17 cellular contexts compared by ENCODE assay signal in genomic region chr12:56137853-56138571, GRCh38. TPM values are rescaled to one million over a fixed set of nuclear protein-coding genes. Genes with fewer than 3 reads are reported as not detected.
DNase-seq lines count a peak whose midpoint lies in the region; ATAC-seq and TF ChIP-seq lines count a peak whose summit lies in the region.
"Had no signal": no experiment of that assay in that cellular context is flagged by ENCODE, and none has a peak within 500 bp of the region (broad histone marks: within the 10 kb centered on the region; RNA-seq: fewer than 3 reads in every experiment).

No MANE protein-coding gene starts in this region.

- H3K27ac ChIP-seq in RWPE1: peak overlapping the region; percentile 10; the same call in 1 of the 2 replicates
- H3K27ac ChIP-seq in naive thymus-derived CD4-positive, alpha-beta T cell (ENCODE audit: low read depth, low read length): peak overlapping the region; percentile 62
- H3K27ac ChIP-seq: ascending aorta, neutrophil, tibial nerve, VCaP had no signal

- peaks cover 37 to 94% (median 72%) of the 10 kb centered on the region in 3 experiments for H3K36me3 ChIP-seq in naive thymus-derived CD4-positive, alpha-beta T cell (ENCODE audit: control insufficient read depth in 2 of 3, insufficient read depth in 3 of 3, low read length in 3 of 3)

- H3K9me3 ChIP-seq in naive thymus-derived CD4-positive, alpha-beta T cell (ENCODE audit: control insufficient read depth in 2 of 3, low read length in 3 of 3): no peaks in the 10 kb centered on the region
- H3K9me3 ChIP-seq: ascending aorta, neutrophil, tibial nerve had no signal

- no peaks in the 10 kb centered on the region for H3K27me3 Mint-ChIP-seq in activated T-cell treated with anti-CD3 and anti-CD28 coated beads, Interleukin-2, amount 50 U/mL, for 24 hours
- no peaks in the 10 kb centered on the region for H3K27me3 Mint-ChIP-seq in naive thymus-derived CD4-positive, alpha-beta T cell
- H3K27me3 Mint-ChIP-seq: memory B cell had no signal

- no peak overlapping the region for H3K4me3 Mint-ChIP-seq in activated T-cell treated with anti-CD3 and anti-CD28 coated beads, Interleukin-2, amount 50 U/mL, for 24 hours
- H3K4me3 Mint-ChIP-seq in naive thymus-derived CD4-positive, alpha-beta T cell: peak overlapping the region; percentile 31 to 82 (median 70)
- H3K4me3 Mint-ChIP-seq: memory B cell had no signal

- H3K4me3 ChIP-seq in naive thymus-derived CD4-positive, alpha-beta T cell (ENCODE audit: low read length): no peak overlapping the region
- H3K4me3 ChIP-seq: ascending aorta, tibial nerve had no signal

- CTCF ChIA-PET in RWPE1 (lab: Yijun Ruan, JAX): interaction anchor here (0.6 to 1.2 kb wide), 3 partner anchors 18 to 120 kb away, joined by 3 to 6 read pairs (median 6); no protein-coding TSS in a partner anchor
- CTCF ChIA-PET in naive thymus-derived CD4-positive, alpha-beta T cell (lab: Charles Lee): interaction anchor here (1.0 to 5.7 kb wide), 4 partner anchors 10 to 20 kb away, joined by 3 to 37 read pairs (median 4); partner anchors contain the start of genes ESYT1, MYL6B and ZC3H10

- H3K27ac Mint-ChIP-seq in activated T-cell treated with anti-CD3 and anti-CD28 coated beads, Interleukin-2, amount 50 U/mL, for 24 hours: peak overlapping the region; percentile 73
- peak overlapping the region; percentile 67 to 92 (median 87) for H3K27ac Mint-ChIP-seq in naive thymus-derived CD4-positive, alpha-beta T cell
- H3K27ac Mint-ChIP-seq: memory B cell had no signal

- no peaks in the 10 kb centered on the region for H3K9me3 Mint-ChIP-seq in activated T-cell treated with anti-CD3 and anti-CD28 coated beads, Interleukin-2, amount 50 U/mL, for 24 hours
- peaks cover 0 to 4% (median 0%) of the 10 kb centered on the region in 11 donors for H3K9me3 Mint-ChIP-seq in naive thymus-derived CD4-positive, alpha-beta T cell
- H3K9me3 Mint-ChIP-seq: memory B cell had no signal

- POLR2A ChIA-PET in RWPE1 (lab: Yijun Ruan, JAX; ENCODE audit: low non-redundant PET): no interaction called here
- POLR2A ChIA-PET in naive thymus-derived CD4-positive, alpha-beta T cell (lab: Charles Lee): interaction anchor here (0.7 to 3.3 kb wide), 11 partner anchors 14 to 116 kb away, joined by 3 to 20 read pairs (median 7); partner anchors contain the start of genes MYL6, MYL6B, RNF41 and RPL41

- peaks cover 97% of the 10 kb centered on the region for H3K36me3 Mint-ChIP-seq in activated T-cell treated with anti-CD3 and anti-CD28 coated beads, Interleukin-2, amount 50 U/mL, for 24 hours (ENCODE audit: low read depth)
- peaks cover 19 to 71% (median 60%) of the 10 kb centered on the region in 5 donors for H3K36me3 Mint-ChIP-seq in naive thymus-derived CD4-positive, alpha-beta T cell

- peaks cover 5 to 45% of the 10 kb centered on the region in 2 donors for H3K4me1 ChIP-seq in naive thymus-derived CD4-positive, alpha-beta T cell (ENCODE audit: control insufficient read depth in 2 of 2, insufficient read depth in 2 of 2, low read length in 2 of 2)
- H3K4me1 ChIP-seq: ascending aorta, tibial nerve had no signal

- TF ChIP-seq CTCF in RWPE1 (conservative IDR thresholded peaks at IDR 0.05; ENCODE audit: low read depth): no peak

- peak; percentile 52 for ATAC-seq in naive thymus-derived CD4-positive, alpha-beta T cell
- ATAC-seq in HG03097 (IDR thresholded peaks at IDR 0.05; ENCODE audit: low FRiP score, unreplicated experiment) (no peak), HG03442 (IDR thresholded peaks at IDR 0.05; ENCODE audit: unreplicated experiment) (no peak)
- ATAC-seq: Panc1, sciatic nerve had no signal

- intact Hi-C loops in naive thymus-derived CD4-positive, alpha-beta T cell (cut with micrococcal nuclease): loop anchor here (1.0 kb wide), 4 partner anchors 9 to 19 kb away; partner anchors contain the start of genes ESYT1 (in 1 of the 2) and MYL6B (in 1 of the 2)

- H3K27me3 ChIP-seq in naive thymus-derived CD4-positive, alpha-beta T cell (ENCODE audit: control insufficient read depth in 2 of 2, insufficient read depth in 2 of 2, low read length in 2 of 2): no peaks in the 10 kb centered on the region
- H3K27me3 ChIP-seq: ascending aorta, neutrophil, tibial nerve had no signal

- DNase-seq in activated T-cell treated with anti-CD3 and anti-CD28 coated beads, Interleukin-2, amount 50 U/mL, for 24 hours: no peak
- DNase-seq in activated T-cell treated with anti-CD3 and anti-CD28 coated beads for 4 hours (no peak), RWPE1 (ENCODE audit: low spot score) (no peak)
- DNase-seq in naive thymus-derived CD4-positive, alpha-beta T cell: peak in 4 of 9 donors; percentile 18 to 38 (median 26)
- DNase-seq: ACHN, H7, NCI-H2081 treated with DMSO at 0.1 percent for 48 hours, NCI-H69 had no signal

- peaks cover 66% of the 10 kb centered on the region for H3K4me1 Mint-ChIP-seq in activated T-cell treated with anti-CD3 and anti-CD28 coated beads, Interleukin-2, amount 50 U/mL, for 24 hours (ENCODE audit: low read depth)
- peaks cover 49 to 75% (median 61%) of the 10 kb centered on the region in 7 donors for H3K4me1 Mint-ChIP-seq in naive thymus-derived CD4-positive, alpha-beta T cell

RNA-seq across cellular contexts. Expression of gene ESYT1, which starts 9.9 kb away (rescaled TPM):
- total RNA-seq in naive thymus-derived CD4-positive, alpha-beta T cell: 100 to 1,000 TPM; 121 to 300 (median 221) TPM
- polyA plus RNA-seq in naive thymus-derived CD4-positive, alpha-beta T cell: 100 to 1,000 TPM; 282 to 353 TPM

RNA-seq across cellular contexts. Expression of gene MYL6B, which starts 14.4 kb away (rescaled TPM):
- total RNA-seq in naive thymus-derived CD4-positive, alpha-beta T cell: 10 to 100 TPM in 2 of 5 experiments, 1 to 10 TPM in 3; 3.7 to 60.3 (median 8.9) TPM
- 1 to 10 TPM; 5.6 to 6.7 TPM for polyA plus RNA-seq in naive thymus-derived CD4-positive, alpha-beta T cell

RNA-seq across cellular contexts. Expression of gene ZC3H10, which starts 19.9 kb away (rescaled TPM):
- 10 to 100 TPM in 3 of 5 experiments, 1 to 10 TPM in 2; 7.8 to 16.3 (median 13.3) TPM for total RNA-seq in naive thymus-derived CD4-positive, alpha-beta T cell
- polyA plus RNA-seq in naive thymus-derived CD4-positive, alpha-beta T cell: 1 to 10 TPM; 2.4 to 4.1 TPM

RNA-seq across cellular contexts. Expression of gene MYL6, which starts 20.1 kb away (rescaled TPM):
- 1,000 to 10,000 TPM in 1 of 5 experiments, 100 to 1,000 TPM in 4; 428 to 1,509 (median 467) TPM for total RNA-seq in naive thymus-derived CD4-positive, alpha-beta T cell
- polyA plus RNA-seq in naive thymus-derived CD4-positive, alpha-beta T cell: 1,000 to 10,000 TPM; 1,845 to 2,144 TPM

RNA-seq across cellular contexts. Expression of gene RPL41, which starts 21.6 kb away (rescaled TPM):
- 1,000 to 10,000 TPM; 3,787 to 6,048 (median 5,952) TPM for total RNA-seq in naive thymus-derived CD4-positive, alpha-beta T cell
- polyA plus RNA-seq in naive thymus-derived CD4-positive, alpha-beta T cell: over 10,000 TPM in 1 of 2 donors, 1,000 to 10,000 TPM in 1; 6,745 to 10,251 TPM
